ENCODE assay signal across 16 cellular contexts in the genomic region with DNA sequence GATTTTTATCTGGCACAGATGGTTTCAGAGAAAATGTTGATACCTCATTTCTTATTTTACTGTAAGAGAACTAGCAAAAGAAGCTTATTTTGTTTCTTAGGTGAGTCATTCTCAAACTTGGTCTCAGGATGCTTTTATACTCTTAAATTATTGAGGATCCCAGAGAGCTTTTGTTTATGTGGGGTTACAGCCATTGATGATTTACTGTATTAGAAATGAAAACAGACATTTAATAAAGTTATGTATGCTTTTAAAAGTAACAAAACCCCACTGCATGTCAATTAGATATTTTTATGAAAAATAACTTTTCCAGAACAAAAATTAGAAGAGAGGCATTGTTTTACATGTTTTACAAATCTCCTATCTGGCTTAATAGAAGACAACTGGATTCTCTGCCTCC.
"Had no signal": no experiment of that assay in that cellular context is flagged by ENCODE, and none has a peak within 500 bp of the region (broad histone marks: within the 10 kb centered on the region; RNA-seq: fewer than 3 reads in every experiment).

No MANE protein-coding gene starts in this region.

- H3K27me3 ChIP-seq: SJSA1, transverse colon had no signal

- H3K27ac ChIP-seq: esophagus muscularis mucosa, SJSA1, transverse colon had no signal

- DNase-seq: activated CD4-positive, alpha-beta T cell treated with anti-CD3 and anti-CD28 coated beads, Interleukin-2, amount 10 ng/mL, durations not matched to agents 24 days and 14 days; activated CD8-positive, alpha-beta memory T cell treated with anti-CD3 and anti-CD28 coated beads, Interleukin-2, amount 10 ng/mL, durations not matched to agents 7 days and 5 days; activated naive CD4-positive, alpha-beta T cell; amniotic stem cell; naive B cell; occipital lobe; psoas muscle; stimulated activated naive CD4-positive, alpha-beta T cell; substantia nigra; T-cell; transverse colon; WERI-Rb-1 had no signal

- H3K36me3 ChIP-seq: esophagus muscularis mucosa, transverse colon had no signal

- H3K27ac Mint-ChIP-seq: activated CD4-positive, alpha-beta T cell treated with anti-CD3 and anti-CD28 coated beads, Interleukin-2, amount 10 ng/mL, durations not matched to agents 24 days and 14 days; activated CD8-positive, alpha-beta memory T cell treated with anti-CD3 and anti-CD28 coated beads, Interleukin-2, amount 10 ng/mL, durations not matched to agents 7 days and 5 days had no signal

- H3K9me3 ChIP-seq: esophagus muscularis mucosa, psoas muscle, SJSA1, transverse colon had no signal

- ATAC-seq: activated CD8-positive, alpha-beta memory T cell treated with anti-CD3 and anti-CD28 coated beads, Interleukin-2, amount 10 ng/mL, durations not matched to agents 7 days and 5 days; sciatic nerve; T-cell had no signal

- H3K36me3 Mint-ChIP-seq: naive B cell had no signal

- H3K4me3 Mint-ChIP-seq: activated CD4-positive, alpha-beta T cell treated with anti-CD3 and anti-CD28 coated beads, Interleukin-2, amount 10 ng/mL, durations not matched to agents 24 days and 14 days; activated CD8-positive, alpha-beta memory T cell treated with anti-CD3 and anti-CD28 coated beads, Interleukin-2, amount 10 ng/mL, durations not matched to agents 7 days and 5 days had no signal

- H3K9me3 Mint-ChIP-seq: activated CD4-positive, alpha-beta T cell treated with anti-CD3 and anti-CD28 coated beads, Interleukin-2, amount 10 ng/mL, durations not matched to agents 24 days and 14 days; T-cell had no signal

- H3K27me3 Mint-ChIP-seq: activated CD4-positive, alpha-beta T cell treated with anti-CD3 and anti-CD28 coated beads, Interleukin-2, amount 10 ng/mL, durations not matched to agents 24 days and 14 days; activated CD8-positive, alpha-beta memory T cell treated with anti-CD3 and anti-CD28 coated beads, Interleukin-2, amount 10 ng/mL, durations not matched to agents 7 days and 5 days; brain; naive B cell; T-cell had no signal

- H3K4me3 ChIP-seq: esophagus muscularis mucosa, psoas muscle, SJSA1, transverse colon had no signal
